In genomic region chr2:160294339-160294803, GRCh38 we compare ENCODE assay signal across 8 cellular contexts.
A peak's percentile ranks its signal among the peaks of the same experiment; 100 is the strongest.
DNase-seq lines count a peak whose midpoint lies in the region; ATAC-seq and TF ChIP-seq lines count a peak whose summit lies in the region.

No MANE protein-coding gene starts in this region.

- no peak for TF ChIP-seq CTCF in AG04450 (IDR thresholded peaks at IDR 0.05; ENCODE audit: low read depth, low read length)

- ATAC-seq in GM21825 (IDR thresholded peaks at IDR 0.05; ENCODE audit: unreplicated experiment) (peak; percentile 58), sciatic nerve (peak; percentile 75), GM19023 (IDR thresholded peaks at IDR 0.05; ENCODE audit: unreplicated experiment) (no peak)

- intact Hi-C loops in sciatic nerve (cut with DNase I) = no loop called here

- peak; percentile 59 for DNase-seq in AG04450 (ENCODE audit: low read depth, low spot score)
- DNase-seq in SJSA1 (ENCODE audit: low read depth in 1 of 2, low spot score in 2 of 2) = peak; percentile 83 to 87
- DNase-seq in fibroblast of gingiva (ENCODE audit: low read depth) = peak; percentile 93
- DNase-seq in sciatic nerve (ENCODE audit: low spot score) = peak; percentile 80
- DNase-seq in NCI-H345 (lab: John Stamatoyannopoulos, UW) = no peak
- DNase-seq in mesenteric fat pad (ENCODE audit: low spot score) = no peak

- CTCF ChIA-PET in AG04450 (lab: Charles Lee) = interaction anchor here (1.1 to 2.2 kb wide), 4 partner anchors 24 to 770 kb away, joined by 3 to 7 read pairs (median 3); no protein-coding TSS in a partner anchor

- H3K9me3 ChIP-seq in AG04450 (ENCODE audit: control insufficient read depth, insufficient read depth, low read length) (no peaks in the 10 kb centered on the region), SJSA1 (replicated peaks) (no peaks in the 10 kb centered on the region)

- POLR2A ChIA-PET in AG04450 (lab: Yijun Ruan, JAX) = interaction anchor here (1.5 kb wide), 1 partner anchor 9 kb away, joined by 3 read pairs; no protein-coding TSS in a partner anchor

- H3K27ac ChIP-seq in AG04450 (ENCODE audit: low read depth, low read length) (peak overlapping the region; percentile 89), SJSA1 (peak overlapping the region; percentile 92)

- no peaks in the 10 kb centered on the region for H3K27me3 ChIP-seq in AG04450 (ENCODE audit: control insufficient read depth, insufficient read depth, low read length)
- no peaks in the 10 kb centered on the region for H3K27me3 ChIP-seq in SJSA1 (replicated peaks)

- H3K4me3 ChIP-seq in AG04450 (ENCODE audit: low read depth, low read length) = no peak overlapping the region
- H3K4me3 ChIP-seq in SJSA1 = no peak overlapping the region

- H3K4me1 ChIP-seq in SJSA1 (replicated peaks) = peaks cover 78% of the 10 kb centered on the region

- peaks cover 81% of the 10 kb centered on the region for H3K36me3 ChIP-seq in SJSA1

Comparison
In these comparisons a context has a peak if more than half of its experiments do, and no peak if none do; other contexts are left out.
1. DNase-seq: peak in AG04450 (single experiment), SJSA1 (2 of 2), fibroblast of gingiva (single experiment) and sciatic nerve (single experiment); none in NCI-H345 (single experiment) and mesenteric fat pad (single experiment).